Comparison of ENCODE assay signal across 8 cellular contexts in genomic region chr1:52127181-52128175, GRCh38. TPM values are rescaled to one million over a fixed set of nuclear protein-coding genes. Genes with fewer than 3 reads are reported as not detected.
DNase-seq lines count a peak whose midpoint lies in the region; ATAC-seq and TF ChIP-seq lines count a peak whose summit lies in the region.

No MANE protein-coding gene starts in this region.

- H3K36me3 ChIP-seq in suprapubic skin: no peaks in the 10 kb centered on the region

- no peak for DNase-seq in AG09309 (ENCODE audit: low read depth)
- peak; percentile 56 for DNase-seq in NCI-H2107 treated with DMSO at 0.1 percent for 48 hours (lab: John Stamatoyannopoulos, UW; ENCODE audit: unreplicated experiment)
- peak in 1 of 2 donors; percentile 52 for DNase-seq in foreskin keratinocyte
- peak; percentile 41 for DNase-seq in pons (ENCODE audit: low spot score)
- DNase-seq in suprapubic skin (ENCODE audit: low spot score in 2 of 2): no peak

- H3K4me3 ChIP-seq in AG09309 (ENCODE audit: control insufficient read depth, low read depth, low read length) (no peak overlapping the region), suprapubic skin (no peak overlapping the region)

- H3K9me3 ChIP-seq in suprapubic skin: no peaks in the 10 kb centered on the region

- ATAC-seq in foreskin keratinocyte (peak; percentile 81), GM18517 (IDR thresholded peaks at IDR 0.05; ENCODE audit: unreplicated experiment) (no peak)

- H3K27ac ChIP-seq in VCaP (no peak overlapping the region), foreskin keratinocyte (no peak overlapping the region), suprapubic skin (no peak overlapping the region)

- WGBS in suprapubic skin: 26% methylated on average over 5 of the region's 5 CpGs

- no peak for TF ChIP-seq POLR2A in suprapubic skin (IDR thresholded peaks at IDR 0.05)

- H3K27me3 ChIP-seq in foreskin keratinocyte: no peaks in the 10 kb centered on the region
- no peaks in the 10 kb centered on the region for H3K27me3 ChIP-seq in suprapubic skin

- H3K4me1 ChIP-seq in foreskin keratinocyte: no peaks in the 10 kb centered on the region
- H3K4me1 ChIP-seq in suprapubic skin: no peaks in the 10 kb centered on the region

- TF ChIP-seq EP300 in suprapubic skin (IDR thresholded peaks at IDR 0.05): no peak

- TF ChIP-seq CTCF in AG09309 (IDR thresholded peaks at IDR 0.05; ENCODE audit: control insufficient read depth, insufficient read depth, low read depth, low read length, missing control alignments) (peak; percentile 83), GM12873 (IDR thresholded peaks at IDR 0.05; ENCODE audit: insufficient read depth, low read depth, low read length, missing control alignments) (peak; percentile 57), VCaP (conservative IDR thresholded peaks at IDR 0.05) (peak; percentile 86), foreskin keratinocyte (conservative IDR thresholded peaks at IDR 0.05) (peak; percentile 93), suprapubic skin (IDR thresholded peaks at IDR 0.05) (peak in 1 of 2 donors; percentile 54)

RNA-seq across cellular contexts. Expression of gene ZFYVE9, which starts 14.4 kb away (rescaled TPM):
- total RNA-seq in foreskin keratinocyte: 17.9 and 23.5 TPM in 2 replicates
- polyA plus RNA-seq in foreskin keratinocyte: 4.5 and 6.7 TPM in 2 replicates
- total RNA-seq in suprapubic skin: 10 to 100 TPM; 29.5 to 60.4 (median 33.2) TPM

Comparison
In these comparisons a context has a peak if more than half of its experiments do, and no peak if none do; other contexts are left out.
1. DNase-seq: peak in NCI-H2107 treated with DMSO at 0.1 percent for 48 hours (single experiment) and pons (single experiment); none in AG09309 (single experiment) and suprapubic skin (0 of 2).